Comparison of ENCODE assay signal across 15 cellular contexts in the genomic region with DNA sequence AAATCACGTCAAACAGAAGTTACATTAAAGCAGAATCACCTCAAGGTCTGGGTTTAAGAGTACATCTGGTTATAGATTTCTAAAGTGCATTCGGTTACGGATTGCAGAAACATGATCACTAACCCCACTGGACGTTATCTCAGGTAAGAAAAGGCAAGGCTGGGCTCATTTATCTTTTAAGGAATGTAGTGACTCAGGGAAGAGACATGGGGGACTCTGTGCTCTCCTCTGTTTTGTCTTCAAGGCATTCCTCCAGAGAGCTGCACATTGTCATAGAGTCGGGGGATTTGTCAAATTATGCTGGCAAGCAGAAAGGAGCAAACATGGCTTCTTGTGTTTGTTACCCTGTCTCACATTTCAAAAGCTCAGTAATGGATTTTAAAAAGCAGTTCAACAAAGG.
"Had no signal": no experiment of that assay in that cellular context is flagged by ENCODE, and none has a peak within 500 bp of the region (broad histone marks: within the 10 kb centered on the region; RNA-seq: fewer than 3 reads in every experiment).

No MANE protein-coding gene starts in this region.

- H3K4me3 Mint-ChIP-seq: activated CD4-positive, alpha-beta memory T cell treated with anti-CD3 and anti-CD28 coated beads, Interleukin-2, amount 10 ng/mL, durations not matched to agents 7 days and 5 days; activated CD4-positive, alpha-beta T cell treated with anti-CD3 and anti-CD28 coated beads for 36 hours; central memory CD8-positive, alpha-beta T cell; naive thymus-derived CD8-positive, alpha-beta T cell; stimulated activated naive CD8-positive, alpha-beta T cell treated with anti-CD3 and anti-CD28 coated beads, Interleukin-15, Interleukin-2, amounts not matched to agents 100 ng/mL and 50 ng/mL, for 24 hours had no signal

- H3K9me3 Mint-ChIP-seq: activated CD4-positive, alpha-beta memory T cell treated with anti-CD3 and anti-CD28 coated beads, Interleukin-2, amount 10 ng/mL, durations not matched to agents 7 days and 5 days; central memory CD8-positive, alpha-beta T cell; naive thymus-derived CD8-positive, alpha-beta T cell; stimulated activated naive CD8-positive, alpha-beta T cell treated with anti-CD3 and anti-CD28 coated beads, Interleukin-15, Interleukin-2, amounts not matched to agents 100 ng/mL and 50 ng/mL, for 24 hours had no signal

- DNase-seq: activated CD4-positive, alpha-beta memory T cell treated with anti-CD3 and anti-CD28 coated beads, Interleukin-2, amount 10 ng/mL, durations not matched to agents 7 days and 5 days; activated CD4-positive, alpha-beta T cell treated with anti-CD3 and anti-CD28 coated beads for 36 hours; activated naive CD4-positive, alpha-beta T cell treated with Interleukin-2 at 50 U/mL for 16 hours; cortex of kidney; effector memory CD4-positive, alpha-beta T cell; hippocampal formation; left cardiac atrium; mucosa of descending colon; naive thymus-derived CD8-positive, alpha-beta T cell; stimulated activated CD4-positive, alpha-beta T cell treated with anti-CD3 and anti-CD28 coated beads, Interleukin-2, amount 100 ng/mL, for 48 hours; T-helper 9 cell; testis; uterus had no signal

- H3K27ac Mint-ChIP-seq: activated CD4-positive, alpha-beta memory T cell treated with anti-CD3 and anti-CD28 coated beads, Interleukin-2, amount 10 ng/mL, durations not matched to agents 7 days and 5 days; activated CD4-positive, alpha-beta T cell treated with anti-CD3 and anti-CD28 coated beads for 36 hours; naive thymus-derived CD8-positive, alpha-beta T cell; stimulated activated naive CD8-positive, alpha-beta T cell treated with anti-CD3 and anti-CD28 coated beads, Interleukin-15, Interleukin-2, amounts not matched to agents 100 ng/mL and 50 ng/mL, for 24 hours had no signal

- H3K4me1 Mint-ChIP-seq: activated CD4-positive, alpha-beta T cell treated with anti-CD3 and anti-CD28 coated beads for 36 hours had no signal

- H3K27me3 Mint-ChIP-seq: activated CD4-positive, alpha-beta memory T cell treated with anti-CD3 and anti-CD28 coated beads, Interleukin-2, amount 10 ng/mL, durations not matched to agents 7 days and 5 days; activated CD4-positive, alpha-beta T cell treated with anti-CD3 and anti-CD28 coated beads for 36 hours; central memory CD8-positive, alpha-beta T cell; naive thymus-derived CD8-positive, alpha-beta T cell; stimulated activated naive CD8-positive, alpha-beta T cell treated with anti-CD3 and anti-CD28 coated beads, Interleukin-15, Interleukin-2, amounts not matched to agents 100 ng/mL and 50 ng/mL, for 24 hours had no signal
